ENCODE assay signal across 1 cellular context in genomic region chr3:13655074-13655913, GRCh38.
TF ChIP-seq lines count a peak whose summit lies in the region.

No MANE protein-coding gene starts in this region.

TF ChIP-seq in K562, 482 proteins besides CTCF, POLR2A, EP300 and RAD21 (continued from another document):
- peak; percentile 38; the same call in 1 of the 2 replicates for TF ChIP-seq ARID4B (CRISPR knock-in tag; IDR thresholded peaks at IDR 0.05)
